ENCODE assay signal across 1 cellular context in the genomic region with DNA sequence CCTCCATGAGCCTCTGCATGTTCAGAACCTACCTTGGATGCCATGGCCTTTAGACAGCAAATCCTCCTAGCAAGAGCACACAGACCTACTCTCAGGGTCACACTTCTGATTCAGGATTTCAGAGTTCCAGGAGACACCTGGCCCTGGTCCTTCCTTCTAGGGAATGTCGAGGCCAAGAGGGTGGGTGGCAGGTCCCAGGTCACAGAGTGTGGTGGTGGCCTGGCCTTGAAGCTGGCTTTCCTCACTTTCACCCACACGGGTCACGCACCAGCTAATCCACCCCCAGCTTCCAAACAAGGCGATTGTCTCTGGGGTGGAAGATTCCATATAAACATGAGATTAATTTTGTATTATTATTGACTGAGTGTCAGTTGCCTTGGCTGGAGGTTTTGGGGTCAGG.
TF ChIP-seq lines count a peak whose summit lies in the region.

No MANE protein-coding gene starts in this region.

TF ChIP-seq in GM23338, 12 proteins besides CTCF, POLR2A, EP300 and RAD21:
- TF ChIP-seq, protein P1, sequence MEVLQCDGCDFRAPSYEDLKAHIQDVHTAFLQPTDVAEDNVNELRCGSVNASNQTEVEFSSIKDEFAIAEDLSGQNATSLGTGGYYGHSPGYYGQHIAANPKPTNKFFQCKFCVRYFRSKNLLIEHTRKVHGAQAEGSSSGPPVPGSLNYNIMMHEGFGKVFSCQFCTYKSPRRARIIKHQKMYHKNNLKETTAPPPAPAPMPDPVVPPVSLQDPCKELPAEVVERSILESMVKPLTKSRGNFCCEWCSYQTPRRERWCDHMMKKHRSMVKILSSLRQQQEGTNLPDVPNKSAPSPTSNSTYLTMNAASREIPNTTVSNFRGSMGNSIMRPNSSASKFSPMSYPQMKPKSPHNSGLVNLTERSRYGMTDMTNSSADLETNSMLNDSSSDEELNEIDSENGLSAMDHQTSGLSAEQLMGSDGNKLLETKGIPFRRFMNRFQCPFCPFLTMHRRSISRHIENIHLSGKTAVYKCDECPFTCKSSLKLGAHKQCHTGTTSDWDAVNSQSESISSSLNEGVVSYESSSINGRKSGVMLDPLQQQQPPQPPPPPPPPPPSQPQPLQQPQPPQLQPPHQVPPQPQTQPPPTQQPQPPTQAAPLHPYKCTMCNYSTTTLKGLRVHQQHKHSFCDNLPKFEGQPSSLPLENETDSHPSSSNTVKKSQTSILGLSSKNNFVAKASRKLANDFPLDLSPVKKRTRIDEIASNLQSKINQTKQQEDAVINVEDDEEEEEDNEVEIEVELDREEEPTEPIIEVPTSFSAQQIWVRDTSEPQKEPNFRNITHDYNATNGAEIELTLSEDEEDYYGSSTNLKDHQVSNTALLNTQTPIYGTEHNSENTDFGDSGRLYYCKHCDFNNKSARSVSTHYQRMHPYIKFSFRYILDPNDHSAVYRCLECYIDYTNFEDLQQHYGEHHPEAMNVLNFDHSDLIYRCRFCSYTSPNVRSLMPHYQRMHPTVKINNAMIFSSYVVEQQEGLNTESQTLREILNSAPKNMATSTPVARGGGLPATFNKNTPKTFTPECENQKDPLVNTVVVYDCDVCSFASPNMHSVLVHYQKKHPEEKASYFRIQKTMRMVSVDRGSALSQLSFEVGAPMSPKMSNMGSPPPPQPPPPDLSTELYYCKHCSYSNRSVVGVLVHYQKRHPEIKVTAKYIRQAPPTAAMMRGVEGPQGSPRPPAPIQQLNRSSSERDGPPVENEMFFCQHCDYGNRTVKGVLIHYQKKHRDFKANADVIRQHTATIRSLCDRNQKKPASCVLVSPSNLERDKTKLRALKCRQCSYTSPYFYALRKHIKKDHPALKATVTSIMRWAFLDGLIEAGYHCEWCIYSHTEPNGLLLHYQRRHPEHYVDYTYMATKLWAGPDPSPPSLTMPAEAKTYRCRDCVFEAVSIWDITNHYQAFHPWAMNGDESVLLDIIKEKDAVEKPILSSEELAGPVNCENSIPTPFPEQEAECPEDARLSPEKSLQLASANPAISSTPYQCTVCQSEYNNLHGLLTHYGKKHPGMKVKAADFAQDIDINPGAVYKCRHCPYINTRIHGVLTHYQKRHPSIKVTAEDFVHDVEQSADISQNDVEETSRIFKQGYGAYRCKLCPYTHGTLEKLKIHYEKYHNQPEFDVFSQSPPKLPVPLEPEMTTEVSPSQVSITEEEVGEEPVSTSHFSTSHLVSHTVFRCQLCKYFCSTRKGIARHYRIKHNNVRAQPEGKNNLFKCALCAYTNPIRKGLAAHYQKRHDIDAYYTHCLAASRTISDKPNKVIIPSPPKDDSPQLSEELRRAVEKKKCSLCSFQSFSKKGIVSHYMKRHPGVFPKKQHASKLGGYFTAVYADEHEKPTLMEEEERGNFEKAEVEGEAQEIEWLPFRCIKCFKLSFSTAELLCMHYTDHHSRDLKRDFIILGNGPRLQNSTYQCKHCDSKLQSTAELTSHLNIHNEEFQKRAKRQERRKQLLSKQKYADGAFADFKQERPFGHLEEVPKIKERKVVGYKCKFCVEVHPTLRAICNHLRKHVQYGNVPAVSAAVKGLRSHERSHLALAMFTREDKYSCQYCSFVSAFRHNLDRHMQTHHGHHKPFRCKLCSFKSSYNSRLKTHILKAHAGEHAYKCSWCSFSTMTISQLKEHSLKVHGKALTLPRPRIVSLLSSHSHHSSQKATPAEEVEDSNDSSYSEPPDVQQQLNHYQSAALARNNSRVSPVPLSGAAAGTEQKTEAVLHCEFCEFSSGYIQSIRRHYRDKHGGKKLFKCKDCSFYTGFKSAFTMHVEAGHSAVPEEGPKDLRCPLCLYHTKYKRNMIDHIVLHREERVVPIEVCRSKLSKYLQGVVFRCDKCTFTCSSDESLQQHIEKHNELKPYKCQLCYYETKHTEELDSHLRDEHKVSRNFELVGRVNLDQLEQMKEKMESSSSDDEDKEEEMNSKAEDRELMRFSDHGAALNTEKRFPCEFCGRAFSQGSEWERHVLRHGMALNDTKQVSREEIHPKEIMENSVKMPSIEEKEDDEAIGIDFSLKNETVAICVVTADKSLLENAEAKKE (CRISPR knock-in tag; IDR thresholded peaks at IDR 0.05): no peak
- TF ChIP-seq STAT1 (IDR thresholded peaks at IDR 0.05; ENCODE audit: unreplicated experiment) (no peak), EZH2 (IDR thresholded peaks at IDR 0.05; ENCODE audit: low read depth, unreplicated experiment) (no peak)
